1 cellular context compared by ENCODE assay signal in the genomic region with DNA sequence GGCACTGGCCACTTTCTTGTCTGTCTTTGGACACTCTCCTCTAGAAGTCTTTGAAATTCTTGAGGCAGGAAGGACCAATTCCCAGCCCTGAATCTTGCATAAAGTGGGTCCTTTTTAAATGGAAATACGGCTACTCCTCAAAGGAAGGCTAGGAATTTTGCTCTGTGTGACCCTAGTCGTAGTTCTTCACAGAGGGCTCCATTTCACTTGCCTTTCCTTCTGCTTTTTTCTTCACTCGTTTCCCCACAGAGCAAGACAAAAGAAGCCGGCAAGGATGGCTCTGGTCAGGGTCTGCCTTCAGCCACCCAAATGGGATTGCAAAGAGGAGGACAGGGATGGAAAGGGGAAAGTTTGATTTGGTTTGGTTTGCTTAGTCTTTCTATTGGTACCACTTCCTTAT.
TF ChIP-seq lines count a peak whose summit lies in the region.

No MANE protein-coding gene starts in this region.

TF ChIP-seq in IMR-90, 13 proteins besides CTCF, POLR2A, EP300 and RAD21 (continued from another document):
- TF ChIP-seq, protein P1, sequence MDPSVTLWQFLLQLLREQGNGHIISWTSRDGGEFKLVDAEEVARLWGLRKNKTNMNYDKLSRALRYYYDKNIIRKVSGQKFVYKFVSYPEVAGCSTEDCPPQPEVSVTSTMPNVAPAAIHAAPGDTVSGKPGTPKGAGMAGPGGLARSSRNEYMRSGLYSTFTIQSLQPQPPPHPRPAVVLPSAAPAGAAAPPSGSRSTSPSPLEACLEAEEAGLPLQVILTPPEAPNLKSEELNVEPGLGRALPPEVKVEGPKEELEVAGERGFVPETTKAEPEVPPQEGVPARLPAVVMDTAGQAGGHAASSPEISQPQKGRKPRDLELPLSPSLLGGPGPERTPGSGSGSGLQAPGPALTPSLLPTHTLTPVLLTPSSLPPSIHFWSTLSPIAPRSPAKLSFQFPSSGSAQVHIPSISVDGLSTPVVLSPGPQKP (IDR thresholded peaks at IDR 0.05; ENCODE audit: borderline replicate concordance, low read depth, low read length) = no peak
